In genomic region chr14:92121670-92122350, GRCh38 we compare ENCODE assay signal across 8 cellular contexts. TPM values are rescaled to one million over a fixed set of nuclear protein-coding genes. Genes with fewer than 3 reads are reported as not detected.
DNase-seq lines count a peak whose midpoint lies in the region; FAIRE-seq and TF ChIP-seq lines count a peak whose summit lies in the region.

Gene CPSF2, plus strand, starts transcription at chr14:92121969. Its CDS starts 9,016 bp downstream, at chr14:92130985.
Gene NDUFB1, minus strand, starts transcription at chr14:92121706. Its CDS starts 4,069 bp downstream, at chr14:92117637.

- H3K9me3 ChIP-seq in neutrophil, result no peaks in the 10 kb centered on the region

- DNase-seq in G401 (ENCODE audit: low spot score), result peak; percentile 85
- peak; percentile 84 for DNase-seq in H54 (ENCODE audit: insufficient read length, low spot score)
- DNase-seq in LoVo (ENCODE audit: low spot score), result peak; percentile 86
- DNase-seq in SK-MEL-5 (ENCODE audit: low read depth, low spot score), result peak; percentile 71
- peak; percentile 88 for DNase-seq in activated naive CD4-positive, alpha-beta T cell treated with Interleukin-2 at 50 U/mL for 16 hours
- DNase-seq in foreskin melanocyte, result peak; percentile 76
- DNase-seq in superior temporal gyrus (ENCODE audit: extremely low spot score), result peak; percentile 92

- peaks cover 22 to 34% of the 10 kb centered on the region in 2 experiments for H3K4me1 ChIP-seq in neutrophil (ENCODE audit: control insufficient read depth in 1 of 2, insufficient read depth in 1 of 2, low read depth in 1 of 2, low read length in 1 of 2)

- peak within 1 kb of the TSS; percentile 93 for H3K27ac ChIP-seq in neutrophil

- TF ChIP-seq POLR2A in H54 (IDR thresholded peaks at IDR 0.05; ENCODE audit: low read depth, low read length), result peak; percentile 87

- H3K27me3 ChIP-seq in neutrophil, result no peaks in the 10 kb centered on the region

- H3K36me3 ChIP-seq in neutrophil, result peaks cover 26% of the 10 kb centered on the region

- peak within 1 kb of the TSS; percentile 83 to 94 for H3K4me3 ChIP-seq in neutrophil (ENCODE audit: low read depth in 1 of 2, low read length in 1 of 2)

- in situ Hi-C loops in G401 (cut with HindIII; ENCODE audit: low sequenced_read_pairs), result no loop called here
- in situ Hi-C loops in SK-MEL-5 (cut with HindIII; ENCODE audit: low pct_unique_long_range_greater_than_20kb, low sequenced_read_pairs), result no loop called here

- peak; percentile 65 for TF ChIP-seq CTCF in neutrophil (IDR thresholded peaks at IDR 0.05)

- peak; percentile 61 for FAIRE-seq in H54 (lab: Jason Lieb, UNC)

RNA-seq across cellular contexts. Expression of gene CPSF2, which starts in this region (rescaled TPM):
- 69.4 and 75.7 TPM in 2 replicates for total RNA-seq in G401 (2014; rRNA removed; shearing (Covaris generic))
- 67.8 and 79.5 TPM in 2 replicates for total RNA-seq in SK-MEL-5 (2014; rRNA removed; shearing (Covaris generic))
- polyA plus RNA-seq in SK-MEL-5 (2015; cell fraction: cytosol; rRNA removed), result 53.0 and 58.2 TPM in 2 replicates
- 20.9 and 23.5 TPM in 2 replicates for polyA plus RNA-seq in SK-MEL-5 (2015; cell fraction: nucleus; rRNA removed)

RNA-seq across cellular contexts. Expression of gene NDUFB1, which starts in this region (rescaled TPM):
- total RNA-seq in G401 (2014; rRNA removed; shearing (Covaris generic)), result 367 and 480 TPM in 2 replicates
- 380 and 394 TPM in 2 replicates for total RNA-seq in SK-MEL-5 (2014; rRNA removed; shearing (Covaris generic))
- 350 and 564 TPM in 2 replicates for polyA plus RNA-seq in SK-MEL-5 (2015; cell fraction: cytosol; rRNA removed)
- 85.4 and 129 TPM in 2 replicates for polyA plus RNA-seq in SK-MEL-5 (2015; cell fraction: nucleus; rRNA removed)

Comparison
In these comparisons a context has a peak if more than half of its experiments do, and no peak if none do; other contexts are left out.
1. Peak in every context shown above with its lines: DNase-seq, H3K4me3 ChIP-seq and H3K27ac ChIP-seq.